ENCODE assay signal across 8 cellular contexts in the genomic region with DNA sequence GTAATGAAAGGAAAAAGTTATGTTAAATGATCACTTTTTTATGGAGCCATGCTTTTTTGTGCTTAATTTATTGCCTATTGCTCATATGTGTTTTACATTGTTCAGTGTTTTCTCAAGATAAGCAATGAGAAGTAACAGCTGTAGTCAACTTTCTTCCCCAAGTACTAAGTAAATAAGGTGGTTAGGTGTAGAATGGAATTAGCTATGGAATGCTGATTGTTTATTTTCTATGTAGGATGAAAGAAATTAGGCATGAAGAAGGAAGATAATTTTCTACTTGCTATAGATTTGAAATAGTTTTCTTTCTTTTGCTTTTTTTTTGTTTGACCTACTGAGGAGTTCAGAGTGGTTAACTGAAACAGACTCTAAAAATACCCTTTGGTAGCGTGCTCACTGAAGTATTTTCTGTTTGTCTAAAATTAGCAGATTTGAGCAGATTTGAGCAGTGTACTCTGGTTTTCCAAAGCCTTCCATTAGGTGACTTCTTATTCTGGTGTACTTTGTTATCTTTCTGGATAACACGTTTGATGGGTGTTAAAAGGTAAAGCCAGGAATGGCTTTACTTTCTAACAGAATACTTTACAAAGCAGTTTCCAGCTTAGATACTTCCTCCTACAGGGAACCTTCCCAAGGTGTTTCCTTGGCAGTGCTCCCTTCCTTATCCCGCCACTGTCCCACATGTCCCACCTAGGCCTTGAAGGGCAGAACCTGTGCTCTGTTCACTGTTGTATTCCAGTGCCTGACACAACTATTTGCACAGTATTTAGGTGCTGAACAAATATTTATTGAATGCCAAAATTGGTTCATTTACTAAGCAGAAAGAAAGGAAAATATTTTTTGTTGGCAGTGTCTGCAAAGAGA. TPM values are rescaled to one million over a fixed set of nuclear protein-coding genes. Genes with fewer than 3 reads are reported as not detected.
DNase-seq lines count a peak whose midpoint lies in the region; ATAC-seq and TF ChIP-seq lines count a peak whose summit lies in the region.

No MANE protein-coding gene starts in this region.

- H3K27me3 ChIP-seq in mesenchymal stem cell (ENCODE audit: control insufficient read depth in 1 of 2, insufficient read depth in 1 of 2, low read length in 2 of 2), result no peaks in the 10 kb centered on the region
- H3K27me3 ChIP-seq in brain microvascular endothelial cell (replicated peaks), result no peaks in the 10 kb centered on the region

- H4K8ac ChIP-seq in mesenchymal stem cell (ENCODE audit: low read length), result no peak overlapping the region

- H3K9me3 ChIP-seq in HEK293 (ENCODE audit: control insufficient read depth, insufficient read depth, low read depth, low read length) (no peaks in the 10 kb centered on the region), T-helper 17 cell (ENCODE audit: control insufficient read depth, low read length, poor library complexity, severe bottlenecking) (no peaks in the 10 kb centered on the region), mesenchymal stem cell (ENCODE audit: control insufficient read depth, low read length) (no peaks in the 10 kb centered on the region)

- H2BK5ac ChIP-seq in mesenchymal stem cell (ENCODE audit: low read depth, low read length, poor library complexity, severe bottlenecking), result no peak overlapping the region

- no peak overlapping the region for H2AFZ ChIP-seq in mesenchymal stem cell (ENCODE audit: low read depth, low read length)

- intact Hi-C loops in Calu3 (cut with micrococcal nuclease; ENCODE audit: unreplicated experiment), result no loop called here

- H3K9me3 Mint-ChIP-seq in Calu3 (ENCODE audit: low read depth, unreplicated experiment), result no peaks in the 10 kb centered on the region

- DNase-seq in Calu3 (no peak), T-helper 17 cell (no peak), mesenchymal stem cell (peak; percentile 61), amygdala (lab: John Stamatoyannopoulos, UW) (no peak), SKM-1 (lab: John Stamatoyannopoulos, UW; ENCODE audit: unreplicated experiment) (no peak), brain microvascular endothelial cell (no peak)

- H3K9ac ChIP-seq in mesenchymal stem cell (ENCODE audit: low read length), result no peak overlapping the region

- H3K4me1 Mint-ChIP-seq in Calu3 (ENCODE audit: low read depth, unreplicated experiment) (peaks cover 81% of the 10 kb centered on the region), T-helper 17 cell (peaks cover 69% of the 10 kb centered on the region)

- peaks cover 29% of the 10 kb centered on the region for H3K79me1 ChIP-seq in mesenchymal stem cell (replicated peaks; ENCODE audit: low read length, poor library complexity, severe bottlenecking)

- H3K4ac ChIP-seq in mesenchymal stem cell (ENCODE audit: low read depth in 1 of 2, low read length in 2 of 2), result no peak overlapping the region

- TF ChIP-seq CTCF in Calu3 (IDR thresholded peaks at IDR 0.05; ENCODE audit: unreplicated experiment), result no peak
- no peak for TF ChIP-seq CTCF in HEK293 (tag by site-specific recombination; IDR thresholded peaks at IDR 0.05)
- no peak for TF ChIP-seq CTCF in brain microvascular endothelial cell (IDR thresholded peaks at IDR 0.05; ENCODE audit: low read depth, low read length, missing control alignments)

- in situ Hi-C loops in brain microvascular endothelial cell (cut with HindIII; ENCODE audit: low pct_ligation_motif_present, low sequenced_read_pairs), result no loop called here

- POLR2A ChIA-PET in HEK293 (lab: Yijun Ruan, JAX), result interaction anchor here (1.1 kb wide), 1 partner anchor 13 kb away, joined by 5 read pairs; no protein-coding TSS in a partner anchor

- no peak overlapping the region for H3K4me3 ChIP-seq in HEK293 (ENCODE audit: low read depth, low read length)
- H3K4me3 ChIP-seq in mesenchymal stem cell (ENCODE audit: insufficient read depth in 1 of 2, low read depth in 1 of 2, low read length in 2 of 2), result no peak overlapping the region
- H3K4me3 ChIP-seq in brain microvascular endothelial cell (ENCODE audit: low read depth, low read length), result no peak overlapping the region

- H3K36me3 ChIP-seq in HEK293 (ENCODE audit: control insufficient read depth in 2 of 2, insufficient read depth in 1 of 2, low read length in 2 of 2) (no peaks in the 10 kb centered on the region), mesenchymal stem cell (ENCODE audit: control insufficient read depth in 1 of 2, insufficient read depth in 2 of 2, low read depth in 1 of 2, low read length in 2 of 2) (no peaks in the 10 kb centered on the region), brain microvascular endothelial cell (replicated peaks) (no peaks in the 10 kb centered on the region)

- H3K4me3 Mint-ChIP-seq in Calu3 (ENCODE audit: low read depth, unreplicated experiment) (peak overlapping the region; percentile 35), T-helper 17 cell (peak overlapping the region; percentile 93)

- H3K27ac Mint-ChIP-seq in Calu3 (ENCODE audit: unreplicated experiment) (peak overlapping the region; percentile 55), T-helper 17 cell (peak overlapping the region; percentile 100)

- H3K4me2 ChIP-seq in mesenchymal stem cell (ENCODE audit: low read length, poor library complexity, severe bottlenecking), result no peak overlapping the region

- no peak overlapping the region for H4K91ac ChIP-seq in mesenchymal stem cell (ENCODE audit: low read length)

- H3K4me1 ChIP-seq in HEK293 (ENCODE audit: control insufficient read depth, insufficient read depth, low read length) (peaks cover 42% of the 10 kb centered on the region), mesenchymal stem cell (ENCODE audit: control insufficient read depth, insufficient read depth, low read depth, low read length) (peaks cover 13% of the 10 kb centered on the region)

- H2BK15ac ChIP-seq in mesenchymal stem cell (ENCODE audit: low read depth, poor library complexity, severe bottlenecking), result no peak overlapping the region

- peak overlapping the region; percentile 60 to 62 for H3K18ac ChIP-seq in mesenchymal stem cell (ENCODE audit: low read depth in 1 of 2, low read length in 2 of 2)

- no peak overlapping the region for H3K23ac ChIP-seq in mesenchymal stem cell (ENCODE audit: low read length in 2 of 2)

- H2BK120ac ChIP-seq in mesenchymal stem cell (ENCODE audit: low read depth, low read length), result no peak overlapping the region

- no peak overlapping the region for H2AK5ac ChIP-seq in mesenchymal stem cell (ENCODE audit: low read length, severe bottlenecking)

- ATAC-seq in T-helper 17 cell, result no peak
- no peak for ATAC-seq in HG03457 (IDR thresholded peaks at IDR 0.05; ENCODE audit: unreplicated experiment)

- H3K27me3 Mint-ChIP-seq in Calu3 (ENCODE audit: unreplicated experiment) (no peaks in the 10 kb centered on the region), T-helper 17 cell (no peaks in the 10 kb centered on the region)

- WGBS in mesenchymal stem cell, result 56% methylated on average over 3 of the region's 3 CpGs

- TSS peak; percentile 81 for BruUV-seq in Calu3 (replicated peaks; lab: Mats Ljungman, UMichigan)

- CTCF ChIA-PET in Calu3 (lab: Charles Lee), result interaction anchor here (1.3 to 1.4 kb wide), 2 partner anchors 11 to 41 kb away, joined by 3 to 9 read pairs; no protein-coding TSS in a partner anchor
- CTCF ChIA-PET in HEK293 (lab: Yijun Ruan, JAX), result interaction anchor here (0.6 to 1.1 kb wide), 3 partner anchors 29 to 1237 kb away, joined by 4 to 6 read pairs (median 5); no protein-coding TSS in a partner anchor

- peak overlapping the region; percentile 47; the same call in 1 of the 2 replicates for H3K27ac ChIP-seq in HEK293 (ENCODE audit: extremely low read depth, low read depth, low read length)
- H3K27ac ChIP-seq in mesenchymal stem cell (ENCODE audit: low read length, poor library complexity, severe bottlenecking), result no peak overlapping the region
- no peak overlapping the region for H3K27ac ChIP-seq in brain microvascular endothelial cell

- peak overlapping the region; percentile 75 to 98 for H2BK12ac ChIP-seq in mesenchymal stem cell (ENCODE audit: low read length in 2 of 2)

- H3K14ac ChIP-seq in mesenchymal stem cell (ENCODE audit: low read length in 2 of 2), result no peak overlapping the region

- H3K36me3 Mint-ChIP-seq in Calu3 (ENCODE audit: insufficient read depth, unreplicated experiment) (peaks cover 43% of the 10 kb centered on the region), T-helper 17 cell (ENCODE audit: low read depth) (peaks cover 3% of the 10 kb centered on the region)

TF ChIP-seq in HEK293, 187 proteins besides CTCF, POLR2A, EP300 and RAD21 (continues in another document):
- TF ChIP-seq, protein P1, sequence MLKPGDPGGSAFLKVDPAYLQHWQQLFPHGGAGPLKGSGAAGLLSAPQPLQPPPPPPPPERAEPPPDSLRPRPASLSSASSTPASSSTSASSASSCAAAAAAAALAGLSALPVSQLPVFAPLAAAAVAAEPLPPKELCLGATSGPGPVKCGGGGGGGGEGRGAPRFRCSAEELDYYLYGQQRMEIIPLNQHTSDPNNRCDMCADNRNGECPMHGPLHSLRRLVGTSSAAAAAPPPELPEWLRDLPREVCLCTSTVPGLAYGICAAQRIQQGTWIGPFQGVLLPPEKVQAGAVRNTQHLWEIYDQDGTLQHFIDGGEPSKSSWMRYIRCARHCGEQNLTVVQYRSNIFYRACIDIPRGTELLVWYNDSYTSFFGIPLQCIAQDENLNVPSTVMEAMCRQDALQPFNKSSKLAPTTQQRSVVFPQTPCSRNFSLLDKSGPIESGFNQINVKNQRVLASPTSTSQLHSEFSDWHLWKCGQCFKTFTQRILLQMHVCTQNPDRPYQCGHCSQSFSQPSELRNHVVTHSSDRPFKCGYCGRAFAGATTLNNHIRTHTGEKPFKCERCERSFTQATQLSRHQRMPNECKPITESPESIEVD (tag by site-specific recombination; IDR thresholded peaks at IDR 0.05), result peak; percentile 98
- no peak for TF ChIP-seq ZNF302 (tag by site-specific recombination; IDR thresholded peaks at IDR 0.05; ENCODE audit: low read depth)
- TF ChIP-seq KLF1 (tag by site-specific recombination; IDR thresholded peaks at IDR 0.05), result no peak
- no peak for TF ChIP-seq ZNF133 (tag by site-specific recombination; IDR thresholded peaks at IDR 0.05)
- TF ChIP-seq ZNF416 (tag by site-specific recombination; IDR thresholded peaks at IDR 0.05), result no peak
- no peak for TF ChIP-seq ZNF660 (tag by site-specific recombination; IDR thresholded peaks at IDR 0.05)
- no peak for TF ChIP-seq ZNF449 (tag by site-specific recombination; IDR thresholded peaks at IDR 0.05)

RNA-seq across cellular contexts. Expression of gene RASSF3, which starts 56.0 kb away (rescaled TPM):
- total RNA-seq in Calu3 (2022) (162 and 179 TPM in 2 replicates), T-helper 17 cell (100 to 1,000 TPM; 114 to 116 TPM)
- 30.7 TPM for polyA plus RNA-seq in mesenchymal stem cell (2013, experiment 1 of 2)
- 32.3 TPM for polyA plus RNA-seq in mesenchymal stem cell (2013, experiment 2 of 2)
